1 cellular context compared by ENCODE assay signal in the genomic region with DNA sequence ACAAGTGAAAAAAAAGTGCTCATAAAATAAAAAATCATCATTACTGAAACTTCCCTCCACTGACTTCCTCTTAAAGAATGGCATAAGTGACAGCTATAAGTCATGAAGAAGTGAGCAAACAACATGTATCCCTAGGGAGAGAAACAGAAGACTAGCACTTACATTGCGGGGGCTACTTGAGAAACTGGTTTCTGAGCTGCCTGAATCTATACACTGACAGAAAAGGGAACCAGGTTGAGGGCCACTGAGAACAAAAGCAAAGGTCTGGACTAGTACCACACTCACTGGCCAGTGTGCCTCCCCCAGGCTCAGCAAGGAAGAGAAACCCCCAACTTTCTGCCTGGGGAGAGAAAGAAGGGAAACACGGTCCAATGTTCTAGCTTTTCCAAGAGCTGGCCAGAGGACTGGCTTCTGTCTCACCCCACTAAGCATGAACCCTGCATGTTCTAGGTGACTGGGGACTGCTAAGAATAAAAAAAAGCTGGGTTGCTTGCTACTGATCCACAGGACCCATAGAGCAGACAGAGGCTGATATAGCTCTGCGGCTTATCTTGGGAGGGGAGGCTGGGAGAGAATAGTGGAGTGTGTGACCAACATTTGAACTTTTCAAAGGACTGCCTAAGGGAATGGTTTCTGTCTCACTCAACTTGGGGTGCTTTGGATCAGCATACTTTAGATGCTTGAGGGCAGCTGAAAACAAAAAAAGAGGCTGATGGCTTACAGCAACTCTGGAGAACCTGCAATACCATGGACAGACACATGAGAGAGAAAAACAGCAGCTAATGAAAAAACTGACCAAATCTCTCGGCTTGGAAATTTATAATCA.
TF ChIP-seq lines count a peak whose summit lies in the region.

No MANE protein-coding gene starts in this region.

TF ChIP-seq in SK-N-SH, 30 proteins besides CTCF, POLR2A, EP300 and RAD21 (continued from another document):
- TF ChIP-seq, protein P1, sequence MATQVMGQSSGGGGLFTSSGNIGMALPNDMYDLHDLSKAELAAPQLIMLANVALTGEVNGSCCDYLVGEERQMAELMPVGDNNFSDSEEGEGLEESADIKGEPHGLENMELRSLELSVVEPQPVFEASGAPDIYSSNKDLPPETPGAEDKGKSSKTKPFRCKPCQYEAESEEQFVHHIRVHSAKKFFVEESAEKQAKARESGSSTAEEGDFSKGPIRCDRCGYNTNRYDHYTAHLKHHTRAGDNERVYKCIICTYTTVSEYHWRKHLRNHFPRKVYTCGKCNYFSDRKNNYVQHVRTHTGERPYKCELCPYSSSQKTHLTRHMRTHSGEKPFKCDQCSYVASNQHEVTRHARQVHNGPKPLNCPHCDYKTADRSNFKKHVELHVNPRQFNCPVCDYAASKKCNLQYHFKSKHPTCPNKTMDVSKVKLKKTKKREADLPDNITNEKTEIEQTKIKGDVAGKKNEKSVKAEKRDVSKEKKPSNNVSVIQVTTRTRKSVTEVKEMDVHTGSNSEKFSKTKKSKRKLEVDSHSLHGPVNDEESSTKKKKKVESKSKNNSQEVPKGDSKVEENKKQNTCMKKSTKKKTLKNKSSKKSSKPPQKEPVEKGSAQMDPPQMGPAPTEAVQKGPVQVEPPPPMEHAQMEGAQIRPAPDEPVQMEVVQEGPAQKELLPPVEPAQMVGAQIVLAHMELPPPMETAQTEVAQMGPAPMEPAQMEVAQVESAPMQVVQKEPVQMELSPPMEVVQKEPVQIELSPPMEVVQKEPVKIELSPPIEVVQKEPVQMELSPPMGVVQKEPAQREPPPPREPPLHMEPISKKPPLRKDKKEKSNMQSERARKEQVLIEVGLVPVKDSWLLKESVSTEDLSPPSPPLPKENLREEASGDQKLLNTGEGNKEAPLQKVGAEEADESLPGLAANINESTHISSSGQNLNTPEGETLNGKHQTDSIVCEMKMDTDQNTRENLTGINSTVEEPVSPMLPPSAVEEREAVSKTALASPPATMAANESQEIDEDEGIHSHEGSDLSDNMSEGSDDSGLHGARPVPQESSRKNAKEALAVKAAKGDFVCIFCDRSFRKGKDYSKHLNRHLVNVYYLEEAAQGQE (IDR thresholded peaks at IDR 0.05; ENCODE audit: low read depth, low read length), result peak; percentile 65; the same call in 1 of the 2 replicates
